1 cellular context compared by ENCODE assay signal in genomic region chr16:65624696-65625095, GRCh38.
TF ChIP-seq lines count a peak whose summit lies in the region.

No MANE protein-coding gene starts in this region.

TF ChIP-seq in WTC11, 78 proteins besides CTCF, POLR2A, EP300 and RAD21 (continued from another document):
- TF ChIP-seq AR (CRISPR knock-in tag; IDR thresholded peaks at IDR 0.05) = no peak
- no peak for TF ChIP-seq HMGXB4 (CRISPR knock-in tag; IDR thresholded peaks at IDR 0.05)
- no peak for TF ChIP-seq CREM (CRISPR knock-in tag; IDR thresholded peaks at IDR 0.05)
- TF ChIP-seq SMAD4 (CRISPR knock-in tag; IDR thresholded peaks at IDR 0.05) = no peak
- TF ChIP-seq ZMAT4 (CRISPR knock-in tag; IDR thresholded peaks at IDR 0.05) = no peak
- TF ChIP-seq MYBL2 (CRISPR knock-in tag; IDR thresholded peaks at IDR 0.05) = no peak
